Comparison of ENCODE assay signal across 13 cellular contexts in genomic region chr9:89439571-89439970, GRCh38. TPM values are rescaled to one million over a fixed set of nuclear protein-coding genes. Genes with fewer than 3 reads are reported as not detected.
DNase-seq lines count a peak whose midpoint lies in the region; ATAC-seq, FAIRE-seq and TF ChIP-seq lines count a peak whose summit lies in the region.
"Had no signal": no experiment of that assay in that cellular context is flagged by ENCODE, and none has a peak within 500 bp of the region (broad histone marks: within the 10 kb centered on the region; RNA-seq: fewer than 3 reads in every experiment).

No MANE protein-coding gene starts in this region.

- H3K9ac ChIP-seq in BLaER1 = no peak overlapping the region

- peaks cover 91% of the 10 kb centered on the region for H3K4me1 Mint-ChIP-seq in activated CD4-positive, alpha-beta memory T cell treated with anti-CD3 and anti-CD28 coated beads, Interleukin-2, amount 10 ng/mL, durations not matched to agents 7 days and 5 days

- no peaks in the 10 kb centered on the region for H3K9me3 Mint-ChIP-seq in activated CD4-positive, alpha-beta memory T cell treated with anti-CD3 and anti-CD28 coated beads, Interleukin-2, amount 10 ng/mL, durations not matched to agents 7 days and 5 days

- H3K27me3 ChIP-seq in BLaER1 (no peaks in the 10 kb centered on the region), lower lobe of right lung (ENCODE audit: low read depth) (no peaks in the 10 kb centered on the region)

- peaks cover 100% of the 10 kb centered on the region for H4K20me1 ChIP-seq in BLaER1

- POLR2A ChIA-PET in activated CD4-positive, alpha-beta memory T cell treated with anti-CD3 and anti-CD28 coated beads, Interleukin-2, amount 10 ng/mL, durations not matched to agents 7 days and 5 days (lab: Charles Lee) = interaction anchor here (0.8 to 2.8 kb wide), 7 partner anchors 8 to 36 kb away, joined by 3 to 15 read pairs (median 8); no protein-coding TSS in a partner anchor

- TF ChIP-seq CTCF in lower lobe of right lung (IDR thresholded peaks at IDR 0.05) = no peak

- CTCF ChIA-PET in activated CD4-positive, alpha-beta memory T cell treated with anti-CD3 and anti-CD28 coated beads, Interleukin-2, amount 10 ng/mL, durations not matched to agents 7 days and 5 days (lab: Charles Lee) = interaction anchor here (1.1 to 2.8 kb wide), 3 partner anchors 10 to 109 kb away, joined by 4 to 12 read pairs (median 7); no protein-coding TSS in a partner anchor

- ATAC-seq in lower lobe of right lung = no peak
- no peak for ATAC-seq in GM21723 (IDR thresholded peaks at IDR 0.05; ENCODE audit: unreplicated experiment)
- ATAC-seq in HG03097 (IDR thresholded peaks at IDR 0.05; ENCODE audit: low FRiP score, unreplicated experiment) = no peak
- ATAC-seq in HG02840 (IDR thresholded peaks at IDR 0.05; ENCODE audit: low FRiP score, unreplicated experiment) = no peak

- intact Hi-C loops in lower lobe of right lung (cut with DNase I) = no loop called here

- H3K9me3 ChIP-seq in BLaER1 (no peaks in the 10 kb centered on the region), lower lobe of right lung (no peaks in the 10 kb centered on the region)

- peaks cover 61% of the 10 kb centered on the region for H3K36me3 Mint-ChIP-seq in activated CD4-positive, alpha-beta memory T cell treated with anti-CD3 and anti-CD28 coated beads, Interleukin-2, amount 10 ng/mL, durations not matched to agents 7 days and 5 days (ENCODE audit: low read depth)

- DNase-seq in GM18507 (ENCODE audit: extremely low spot score, insufficient read length, low read depth) (no peak), lower lobe of right lung (no peak), cerebellar nuclear complex (lab: John Stamatoyannopoulos, UW) (no peak)
- DNase-seq in activated CD4-positive, alpha-beta memory T cell treated with anti-CD3 and anti-CD28 coated beads, Interleukin-2, amount 10 ng/mL, durations not matched to agents 7 days and 5 days = no peak
- DNase-seq: activated CD4-positive, alpha-beta T cell treated with anti-CD3 and anti-CD28 coated beads, Interleukin-2, amount 50 U/mL, for 1 hour; NCI-H2107; retina; stimulated activated CD4-positive, alpha-beta T cell treated with anti-CD3 and anti-CD28 coated beads, Interleukin-4, amount 100 ng/mL, for 1 hour had no signal

- H3K4me3 ChIP-seq in BLaER1 (no peak overlapping the region), lower lobe of right lung (no peak overlapping the region)
- H3K4me3 ChIP-seq: coronary artery had no signal

- peaks cover 49% of the 10 kb centered on the region for H3K36me3 ChIP-seq in BLaER1
- no peaks in the 10 kb centered on the region for H3K36me3 ChIP-seq in lower lobe of right lung

- peak overlapping the region; percentile 83 for H3K4me2 ChIP-seq in BLaER1

- peak overlapping the region; percentile 75 for H3K27ac ChIP-seq in BLaER1
- peak overlapping the region; percentile 62 for H3K27ac ChIP-seq in lower lobe of right lung
- H3K27ac ChIP-seq: coronary artery had no signal

- H3K4me3 Mint-ChIP-seq in activated CD4-positive, alpha-beta memory T cell treated with anti-CD3 and anti-CD28 coated beads, Interleukin-2, amount 10 ng/mL, durations not matched to agents 7 days and 5 days = no peak overlapping the region

- peak overlapping the region; percentile 69 for H3K27ac Mint-ChIP-seq in activated CD4-positive, alpha-beta memory T cell treated with anti-CD3 and anti-CD28 coated beads, Interleukin-2, amount 10 ng/mL, durations not matched to agents 7 days and 5 days

- no peaks in the 10 kb centered on the region for H3K27me3 Mint-ChIP-seq in activated CD4-positive, alpha-beta memory T cell treated with anti-CD3 and anti-CD28 coated beads, Interleukin-2, amount 10 ng/mL, durations not matched to agents 7 days and 5 days

- peaks cover 96% of the 10 kb centered on the region for H3K4me1 ChIP-seq in BLaER1
- H3K4me1 ChIP-seq in lower lobe of right lung = peaks cover 70% of the 10 kb centered on the region

- peak; percentile 66 for FAIRE-seq in GM18507 (lab: Jason Lieb, UNC)

RNA-seq across cellular contexts. Expression of gene SEMA4D, which starts 58.3 kb away (rescaled TPM):
- 100 to 1,000 TPM; 339 to 350 TPM for total RNA-seq in activated CD4-positive, alpha-beta memory T cell treated with anti-CD3 and anti-CD28 coated beads, Interleukin-2, amount 10 ng/mL, durations not matched to agents 7 days and 5 days
- total RNA-seq in lower lobe of right lung = 49.9 TPM
